Comparison of ENCODE assay signal across 8 cellular contexts in the genomic region with DNA sequence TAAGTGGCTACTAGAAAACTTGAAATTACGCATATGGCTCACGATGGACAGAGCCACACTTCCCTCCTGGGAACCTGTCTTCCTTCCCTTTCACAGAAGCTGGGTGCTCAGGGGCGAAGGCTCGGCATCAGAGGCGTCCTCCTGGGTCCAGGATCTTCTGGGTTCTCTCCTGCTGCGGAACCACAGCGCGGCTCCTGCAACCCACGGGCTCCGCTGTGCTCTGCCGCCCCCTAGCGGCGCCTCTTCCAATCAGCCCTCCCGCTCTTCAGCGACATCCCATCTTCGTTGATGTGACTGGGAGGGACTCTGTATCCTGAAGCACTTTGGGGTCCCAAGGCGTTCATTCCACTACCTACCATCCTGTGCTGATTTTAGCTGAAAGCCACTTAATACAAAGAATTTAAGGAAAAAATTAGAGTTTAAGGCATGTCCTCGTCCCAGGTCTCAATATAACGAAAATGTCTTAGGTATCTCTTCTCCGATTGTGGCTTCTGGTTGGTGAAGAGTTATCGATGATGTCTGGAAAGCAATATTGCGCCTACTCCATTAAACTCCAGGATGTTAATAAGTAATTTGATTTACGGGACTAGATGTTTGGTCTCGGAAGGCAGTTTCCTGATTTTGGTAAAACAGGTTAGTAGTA. TPM values are rescaled to one million over a fixed set of nuclear protein-coding genes. Genes with fewer than 3 reads are reported as not detected.
DNase-seq lines count a peak whose midpoint lies in the region; ATAC-seq and TF ChIP-seq lines count a peak whose summit lies in the region.

No MANE protein-coding gene starts in this region.

- ATAC-seq in GM21528 (IDR thresholded peaks at IDR 0.05; ENCODE audit: low FRiP score, unreplicated experiment) (no peak), HG02623 (IDR thresholded peaks at IDR 0.05; ENCODE audit: unreplicated experiment) (no peak)

- H3K9me3 ChIP-seq in adrenal gland (replicated peaks in 1 of 3) (no peaks in the 10 kb centered on the region), left ventricle myocardium inferior (replicated peaks) (no peaks in the 10 kb centered on the region)

- CTCF ChIA-PET in GM10248 (lab: Yijun Ruan, JAX): interaction anchor here (0.9 to 13.5 kb wide), 20 partner anchors 8 to 357 kb away, joined by 3 to 224 read pairs (median 4); a partner anchor contains a TSS

- no peaks in the 10 kb centered on the region for H3K36me3 ChIP-seq in adrenal gland (replicated peaks in 1 of 2)
- H3K36me3 ChIP-seq in left ventricle myocardium inferior: no peaks in the 10 kb centered on the region

- no peak for TF ChIP-seq POLR2A in adrenal gland (IDR thresholded peaks at IDR 0.05)

- POLR2A ChIA-PET in GM10248 (lab: Yijun Ruan, JAX): no interaction called here

- peaks cover 0 to 3% of the 10 kb centered on the region in 2 donors for H3K4me1 ChIP-seq in adrenal gland (replicated peaks in 1 of 2)
- H3K4me1 ChIP-seq in left ventricle myocardium inferior: peaks cover 23% of the 10 kb centered on the region

- intact Hi-C loops in adrenal gland (cut with DNase I): loop anchor here (1.0 to 10.0 kb wide), 4 partner anchors 56 to 106 kb away; no protein-coding TSS in a partner anchor
- intact Hi-C loops in left ventricle myocardium inferior (cut with micrococcal nuclease): loop anchor here (5.0 kb wide), 1 partner anchor 57 kb away; no protein-coding TSS in a partner anchor

- 20 to 35% (median 21%) methylated on average over 12 to 24 of the region's 24 CpGs for WGBS in adrenal gland, 4 donors

- H3K27me3 ChIP-seq in adrenal gland: no peaks in the 10 kb centered on the region
- H3K27me3 ChIP-seq in left ventricle myocardium inferior (ENCODE audit: low read depth): no peaks in the 10 kb centered on the region

- H3K4me3 ChIP-seq in adrenal gland (no peak overlapping the region), left ventricle myocardium inferior (no peak overlapping the region)

- peak; percentile 85 for DNase-seq in GM10248 (ENCODE audit: extremely low spot score)
- peak; percentile 23 for DNase-seq in NCI-H128 (lab: John Stamatoyannopoulos, UW; ENCODE audit: unreplicated experiment)
- DNase-seq in T-helper 22 cell (ENCODE audit: low read depth): peak; percentile 41
- DNase-seq in adrenal gland: peak; percentile 53 to 83 (median 78)
- peak; percentile 81 for DNase-seq in left ventricle myocardium inferior
- peak; percentile 87 for DNase-seq in retina

- TF ChIP-seq CTCF in GM10248 (IDR thresholded peaks at IDR 0.05; ENCODE audit: control extremely low read depth, extremely low read depth, low read depth, missing control alignments) (peak; percentile 90), adrenal gland (IDR thresholded peaks at IDR 0.05) (peak; percentile 92 to 99 (median 96)), left ventricle myocardium inferior (IDR thresholded peaks at IDR 0.05; ENCODE audit: borderline replicate concordance) (peak; percentile 99)

- H3K27ac ChIP-seq in adrenal gland: no peak overlapping the region
- H3K27ac ChIP-seq in left ventricle myocardium inferior (replicated peaks): no peak overlapping the region

RNA-seq across cellular contexts. Expression of a gene that starts 14.8 kb away (rescaled TPM):
- 1,000 to 10,000 TPM in 7 of 8 donors, 100 to 1,000 TPM in 1; 776 to 1,829 (median 1,308) TPM for total RNA-seq in adrenal gland
- 1,000 to 10,000 TPM; 1,074 to 1,454 (median 1,425) TPM for polyA plus RNA-seq in adrenal gland
- total RNA-seq in left ventricle myocardium inferior: 864 TPM

RNA-seq across cellular contexts. Expression of a gene that starts 33.1 kb away (rescaled TPM):
- total RNA-seq in adrenal gland (10 to 100 TPM; 23.7 to 53.7 (median 32.0) TPM), left ventricle myocardium inferior (25.9 TPM)
- polyA plus RNA-seq in adrenal gland: 10 to 100 TPM in 1 of 3 donors, 1 to 10 TPM in 2; 4.9 to 15.2 (median 8.8) TPM

RNA-seq across cellular contexts. Expression of a gene that starts 48.4 kb away (rescaled TPM):
- total RNA-seq in adrenal gland (1 to 10 TPM in 3 of 8 donors, under 1 TPM in 5; 0.25 to 2.0 (median 0.93) TPM), left ventricle myocardium inferior (0.74 TPM)
- polyA plus RNA-seq in adrenal gland: 1 to 10 TPM in 2 of 3 donors, under 1 TPM in 1; 0.38 to 3.5 (median 1.4) TPM

Comparison
In these comparisons a context has a peak if more than half of its experiments do, and no peak if none do; other contexts are left out.
1. DNase-seq: peak in every context shown above with its lines; median percentile 87 in retina; 85 in GM10248; 81 in left ventricle myocardium inferior; 78 in adrenal gland; 41 in T-helper 22 cell; 23 in NCI-H128.